ENCODE assay signal across 15 cellular contexts in the genomic region with DNA sequence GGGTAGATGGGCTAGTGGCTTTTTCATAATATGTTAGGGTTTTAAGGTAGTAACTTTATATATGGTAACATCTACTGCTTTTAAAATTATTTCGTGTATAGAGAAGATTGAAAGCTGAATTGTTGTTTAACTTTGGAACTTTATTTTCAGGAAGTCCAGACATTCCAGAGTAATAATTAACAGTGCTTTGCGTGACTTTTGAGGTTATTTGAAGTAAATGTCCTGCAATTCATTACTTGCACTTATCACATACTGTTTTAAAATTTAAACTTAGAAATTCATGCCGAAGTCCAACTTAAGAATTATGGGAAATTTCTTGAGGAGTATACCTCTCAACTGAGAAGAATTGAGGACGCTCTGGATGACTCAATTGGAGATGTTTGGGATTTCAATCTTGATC. TPM values are rescaled to one million over a fixed set of nuclear protein-coding genes. Genes with fewer than 3 reads are reported as not detected.
A peak's percentile ranks its signal among the peaks of the same experiment; 100 is the strongest.
DNase-seq lines count a peak whose midpoint lies in the region; ATAC-seq, FAIRE-seq and TF ChIP-seq lines count a peak whose summit lies in the region.
"Had no signal": no experiment of that assay in that cellular context is flagged by ENCODE, and none has a peak within 500 bp of the region (broad histone marks: within the 10 kb centered on the region; RNA-seq: fewer than 3 reads in every experiment).

No MANE protein-coding gene starts in this region.

- peak overlapping the region; percentile 79 for H3K4me2 ChIP-seq in hepatocyte

- H3K36me3 ChIP-seq in Panc1 (ENCODE audit: control insufficient read depth, insufficient read depth, low read length) (peaks cover 32% of the 10 kb centered on the region), hepatocyte (replicated peaks; ENCODE audit: insufficient read depth, low read depth) (no peaks in the 10 kb centered on the region)

- H3K36me3 Mint-ChIP-seq in stimulated activated naive B cell treated with anti-CD40 and anti-IgM and Interleukin-4, amounts not matched to agents 10 μg/mL and 1 μg/mL and 100 μg/mL, for 72 hours, result peaks cover 22 to 27% of the 10 kb centered on the region in 2 donors

- peaks cover 13 to 44% of the 10 kb centered on the region in 2 donors for H3K4me1 Mint-ChIP-seq in stimulated activated naive B cell treated with anti-CD40 and anti-IgM and Interleukin-4, amounts not matched to agents 10 μg/mL and 1 μg/mL and 100 μg/mL, for 72 hours

- H3K4me1 ChIP-seq in Panc1 (ENCODE audit: control insufficient read depth, insufficient read depth, low read length) (peaks cover 6% of the 10 kb centered on the region; the same call in 1 of the 2 replicates), hepatocyte (ENCODE audit: insufficient read depth) (peaks cover 22% of the 10 kb centered on the region)

- intact Hi-C loops in Panc1 (cut with micrococcal nuclease; ENCODE audit: unreplicated experiment), result no loop called here

- peak; percentile 78 for FAIRE-seq in GM19239 (lab: Jason Lieb, UNC)
- FAIRE-seq: TTC549 had no signal

- H3K9me2 ChIP-seq in hepatocyte (replicated peaks; ENCODE audit: insufficient read depth), result no peaks in the 10 kb centered on the region

- no peaks in the 10 kb centered on the region for H3K27me3 ChIP-seq in Panc1 (ENCODE audit: control insufficient read depth, insufficient read depth, low read length)
- no peaks in the 10 kb centered on the region for H3K27me3 ChIP-seq in hepatocyte
- H3K27me3 ChIP-seq: foreskin keratinocyte had no signal

- H3K4me3 Mint-ChIP-seq in stimulated activated naive B cell treated with anti-CD40 and anti-IgM and Interleukin-4, amounts not matched to agents 10 μg/mL and 1 μg/mL and 100 μg/mL, for 72 hours, result peak overlapping the region in 1 of 2 donors; percentile 37

- no peak overlapping the region for H2AFZ ChIP-seq in hepatocyte

- BruUV-seq in Panc1 (replicated peaks; lab: Mats Ljungman, UMichigan), result no TSS peak

- peaks cover 49% of the 10 kb centered on the region for H4K20me1 ChIP-seq in hepatocyte (ENCODE audit: insufficient read depth, poor library complexity, severe bottlenecking)

- H3K27ac ChIP-seq in Panc1 (ENCODE audit: low read length) (peak overlapping the region; percentile 7; the same call in 1 of the 2 replicates), hepatocyte (peak overlapping the region; percentile 96)
- H3K27ac ChIP-seq: foreskin keratinocyte, HL-60 had no signal

- peak overlapping the region; percentile 5 for H3K27ac Mint-ChIP-seq in stimulated activated naive B cell treated with anti-CD40 and anti-IgM and Interleukin-4, amounts not matched to agents 10 μg/mL and 1 μg/mL and 100 μg/mL, for 72 hours
- H3K27ac Mint-ChIP-seq: activated CD8-positive, alpha-beta T cell treated with anti-CD3 and anti-CD28 coated beads for 36 hours had no signal

- TF ChIP-seq CTCF in Panc1 (IDR thresholded peaks at IDR 0.05) (no peak), hepatocyte (IDR thresholded peaks at IDR 0.05; ENCODE audit: poor library complexity) (no peak)

- no peak for ATAC-seq in Panc1
- no peak for ATAC-seq in stimulated activated naive B cell treated with anti-CD40 and anti-IgM and Interleukin-4, amounts not matched to agents 10 μg/mL and 1 μg/mL and 100 μg/mL, for 72 hours (replicated peaks)
- ATAC-seq in GM21526 (IDR thresholded peaks at IDR 0.05; ENCODE audit: low FRiP score, unreplicated experiment), result no peak
- ATAC-seq: activated CD8-positive, alpha-beta T cell treated with anti-CD3 and anti-CD28 coated beads for 36 hours; foreskin keratinocyte; HCT116; mucosa of descending colon had no signal

- H3K79me2 ChIP-seq in hepatocyte, result peaks cover 72% of the 10 kb centered on the region

- H3K9me3 Mint-ChIP-seq in stimulated activated naive B cell treated with anti-CD40 and anti-IgM and Interleukin-4, amounts not matched to agents 10 μg/mL and 1 μg/mL and 100 μg/mL, for 72 hours, result peaks cover 0 to 2% of the 10 kb centered on the region in 2 donors

- WGBS in hepatocyte (ENCODE audit: low lambda C conversion rate, missing lambda C conversion rate), result 59% methylated on average over 4 of the region's 4 CpGs

- CTCF ChIA-PET in Panc1 (lab: Charles Lee), result no interaction called here

- in situ Hi-C loops in Panc1 (cut with HindIII; ENCODE audit: low pct_unique_long_range_greater_than_20kb, low sequenced_read_pairs), result no loop called here

- no peak overlapping the region for H3K4me3 ChIP-seq in Panc1 (ENCODE audit: low read depth in 2 of 2, low read length in 2 of 2)
- H3K4me3 ChIP-seq in hepatocyte, result no peak overlapping the region
- H3K4me3 ChIP-seq: mucosa of descending colon had no signal

- no peaks in the 10 kb centered on the region for H3K9me3 ChIP-seq in Panc1 (ENCODE audit: control insufficient read depth, insufficient read depth, low read depth, low read length)
- H3K9me3 ChIP-seq in hepatocyte (ENCODE audit: low read depth), result no peaks in the 10 kb centered on the region
- H3K9me3 ChIP-seq: mucosa of descending colon had no signal

- no peak for DNase-seq in GM19239 (ENCODE audit: insufficient read length, low spot score)
- DNase-seq in Panc1 (ENCODE audit: low read depth, low spot score), result no peak
- no peak for DNase-seq in hepatocyte (ENCODE audit: low spot score)
- no peak for DNase-seq in stimulated activated naive B cell treated with anti-CD40 and anti-IgM and Interleukin-4, amounts not matched to agents 10 μg/mL and 1 μg/mL and 100 μg/mL, for 72 hours
- no peak for DNase-seq in cerebellum (ENCODE audit: low spot score)
- no peak for DNase-seq in GDM1 (lab: John Stamatoyannopoulos, UW)
- DNase-seq: activated CD8-positive, alpha-beta T cell treated with anti-CD3 and anti-CD28 coated beads for 36 hours; foreskin keratinocyte; mucosa of descending colon; stimulated activated CD4-positive, alpha-beta T cell treated with anti-CD3 and anti-CD28 coated beads, Interleukin-4, amount 100 ng/mL, for 4 hours; stimulated activated naive CD4-positive, alpha-beta T cell had no signal

- POLR2A ChIA-PET in Panc1 (lab: Charles Lee), result no interaction called here

- no peaks in the 10 kb centered on the region for H3K27me3 Mint-ChIP-seq in stimulated activated naive B cell treated with anti-CD40 and anti-IgM and Interleukin-4, amounts not matched to agents 10 μg/mL and 1 μg/mL and 100 μg/mL, for 72 hours

RNA-seq across cellular contexts. Expression of gene WASHC4, which starts 3.3 kb away (rescaled TPM):
- total RNA-seq in Panc1 (2021; ENCODE audit: unreplicated experiment) (44.7 TPM), hepatocyte (92.7 and 102 TPM in 2 replicates), cerebellum (91.3 TPM)
- polyA plus RNA-seq in Panc1 (2012; ENCODE audit: insufficient read length), result 16.0 TPM
- polyA plus RNA-seq in hepatocyte, result 31.3 and 38.0 TPM in 2 replicates

RNA-seq across cellular contexts. Expression of gene ALDH1L2, which starts 26.6 kb away (rescaled TPM):
- total RNA-seq in Panc1 (2021; ENCODE audit: unreplicated experiment) (2.2 TPM), hepatocyte (11.1 and 16.2 TPM in 2 replicates), cerebellum (7.0 TPM)
- 2.1 TPM for polyA plus RNA-seq in Panc1 (2012; ENCODE audit: insufficient read length)
- 5.9 and 6.5 TPM in 2 replicates for polyA plus RNA-seq in hepatocyte
